In the genomic region with DNA sequence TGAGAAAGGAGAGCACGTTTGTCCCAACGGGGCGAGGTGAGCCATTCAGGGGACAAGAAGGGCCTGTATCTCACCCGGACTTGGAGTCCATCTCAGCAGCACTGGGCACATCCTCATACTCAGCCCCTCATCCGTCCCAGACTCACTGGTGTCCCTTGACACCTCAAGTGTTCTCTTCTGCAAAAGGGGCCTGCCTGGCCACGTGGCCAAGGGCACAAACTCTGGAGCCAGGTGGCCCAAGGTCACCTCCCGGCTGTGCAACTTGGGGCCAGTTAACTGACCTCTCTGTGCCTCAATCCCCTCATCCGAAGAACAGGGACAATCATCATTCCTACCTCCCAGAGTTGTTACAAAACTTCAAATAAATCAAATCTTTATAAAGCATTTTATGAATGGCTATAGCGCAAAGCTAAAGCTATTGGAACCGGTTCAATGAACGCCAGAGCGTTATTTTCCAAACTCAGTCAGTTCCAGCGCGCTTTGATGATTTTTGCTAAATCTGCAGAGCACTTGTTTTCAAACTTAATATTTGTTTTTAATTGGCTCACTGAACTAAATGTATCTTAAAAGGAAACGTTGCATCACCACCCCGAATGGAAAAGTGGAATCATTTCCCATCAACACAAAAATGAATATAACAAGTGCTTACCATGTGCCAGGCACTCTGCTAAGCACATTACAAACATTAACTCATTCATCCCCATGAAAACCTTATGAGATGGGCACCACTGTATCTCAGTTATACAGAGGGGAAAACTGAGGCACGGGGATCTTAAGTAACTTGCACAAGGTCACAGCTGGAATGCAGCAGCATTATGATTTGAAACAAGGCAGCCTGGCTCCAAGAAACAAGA, we compare ENCODE assay signal across 11 cellular contexts. TPM values are rescaled to one million over a fixed set of nuclear protein-coding genes. Genes with fewer than 3 reads are reported as not detected.
DNase-seq lines count a peak whose midpoint lies in the region; ATAC-seq and TF ChIP-seq lines count a peak whose summit lies in the region.
"Had no signal": no experiment of that assay in that cellular context is flagged by ENCODE, and none has a peak within 500 bp of the region (broad histone marks: within the 10 kb centered on the region; RNA-seq: fewer than 3 reads in every experiment).

No MANE protein-coding gene starts in this region.

- intact Hi-C loops in activated CD4-positive, alpha-beta T cell treated with anti-CD3 and anti-CD28 coated beads for 36 hours (cut with DNase I, micrococcal nuclease) = no loop called here
- intact Hi-C loops in right lobe of liver (cut with DNase I) = no loop called here

- H3K4me3 Mint-ChIP-seq in activated CD4-positive, alpha-beta T cell treated with anti-CD3 and anti-CD28 coated beads for 36 hours = no peak overlapping the region
- peak overlapping the region; percentile 82 for H3K4me3 Mint-ChIP-seq in effector memory CD8-positive, alpha-beta T cell
- H3K4me3 Mint-ChIP-seq in HFFc6 = no peak overlapping the region

- TF ChIP-seq EP300 in tibial nerve (IDR thresholded peaks at IDR 0.05) = peak; percentile 97

- H3K9me3 ChIP-seq in right lobe of liver (no peaks in the 10 kb centered on the region), tibial nerve (no peaks in the 10 kb centered on the region)

- WGBS in right lobe of liver (ENCODE audit: insufficient coverage, low coverage, low lambda C conversion rate, missing lambda C conversion rate) = 15% methylated on average over 14 of the region's 17 CpGs
- 27 to 36% methylated on average over 17 of the region's 17 CpGs for WGBS in tibial nerve, 2 donors

- no peaks in the 10 kb centered on the region for H3K36me3 Mint-ChIP-seq in activated CD4-positive, alpha-beta T cell treated with anti-CD3 and anti-CD28 coated beads for 36 hours (ENCODE audit: low read depth)
- peaks cover 2% of the 10 kb centered on the region for H3K36me3 Mint-ChIP-seq in effector memory CD8-positive, alpha-beta T cell (ENCODE audit: insufficient read depth)
- no peaks in the 10 kb centered on the region for H3K36me3 Mint-ChIP-seq in HFFc6 (ENCODE audit: low read depth)
- H3K36me3 Mint-ChIP-seq: naive thymus-derived CD4-positive, alpha-beta T cell had no signal

- H3K4me1 ChIP-seq in right lobe of liver = peaks cover 0 to 46% (median 24%) of the 10 kb centered on the region in 4 donors
- H3K4me1 ChIP-seq in tibial nerve = peaks cover 0 to 53% (median 21%) of the 10 kb centered on the region in 4 donors

- no peaks in the 10 kb centered on the region for H3K27me3 ChIP-seq in right lobe of liver
- no peaks in the 10 kb centered on the region for H3K27me3 ChIP-seq in tibial nerve

- H3K36me3 ChIP-seq in right lobe of liver (no peaks in the 10 kb centered on the region), tibial nerve (no peaks in the 10 kb centered on the region)

- no peaks in the 10 kb centered on the region for H3K27me3 Mint-ChIP-seq in activated CD4-positive, alpha-beta T cell treated with anti-CD3 and anti-CD28 coated beads for 36 hours
- peaks cover 5 to 10% of the 10 kb centered on the region in 2 donors for H3K27me3 Mint-ChIP-seq in effector memory CD8-positive, alpha-beta T cell
- H3K27me3 Mint-ChIP-seq in HFFc6 (ENCODE audit: insufficient read depth) = peaks cover 4% of the 10 kb centered on the region

- POLR2A ChIA-PET in activated CD4-positive, alpha-beta T cell treated with anti-CD3 and anti-CD28 coated beads for 36 hours (lab: Charles Lee) = no interaction called here

- no peak for TF ChIP-seq CTCF in right lobe of liver (IDR thresholded peaks at IDR 0.05)
- TF ChIP-seq CTCF in tibial nerve (IDR thresholded peaks at IDR 0.05) = peak in 1 of 5 experiments; percentile 21
- TF ChIP-seq CTCF in HFFc6 (IDR thresholded peaks at IDR 0.05) = no peak

- H3K27ac ChIP-seq in right lobe of liver (peak overlapping the region; percentile 35 to 61 (median 56)), tibial nerve (peak overlapping the region; percentile 26 to 84 (median 69))

- ATAC-seq in activated CD4-positive, alpha-beta T cell treated with anti-CD3 and anti-CD28 coated beads for 36 hours = peak; percentile 49
- ATAC-seq in effector memory CD8-positive, alpha-beta T cell (replicated peaks) = peak; percentile 25
- peak; percentile 4 to 36 (median 20) for ATAC-seq in right lobe of liver

- H3K4me3 ChIP-seq in right lobe of liver (no peak overlapping the region), tibial nerve (no peak overlapping the region)

- peaks cover 15% of the 10 kb centered on the region for H3K4me1 Mint-ChIP-seq in activated CD4-positive, alpha-beta T cell treated with anti-CD3 and anti-CD28 coated beads for 36 hours
- peaks cover 31 to 45% of the 10 kb centered on the region in 2 donors for H3K4me1 Mint-ChIP-seq in effector memory CD8-positive, alpha-beta T cell (ENCODE audit: low read depth in 2 of 2)
- peaks cover 21% of the 10 kb centered on the region for H3K4me1 Mint-ChIP-seq in HFFc6 (ENCODE audit: low read depth)

- peak overlapping the region; percentile 51 for H3K27ac Mint-ChIP-seq in activated CD4-positive, alpha-beta T cell treated with anti-CD3 and anti-CD28 coated beads for 36 hours
- H3K27ac Mint-ChIP-seq in effector memory CD8-positive, alpha-beta T cell = peak overlapping the region; percentile 90 to 91
- H3K27ac Mint-ChIP-seq in HFFc6 = no peak overlapping the region
- H3K27ac Mint-ChIP-seq: naive thymus-derived CD4-positive, alpha-beta T cell had no signal

- TF ChIP-seq POLR2A in right lobe of liver (IDR thresholded peaks at IDR 0.05) = peak; percentile 33
- no peak for TF ChIP-seq POLR2A in tibial nerve (IDR thresholded peaks at IDR 0.05)

- CTCF ChIA-PET in activated CD4-positive, alpha-beta T cell treated with anti-CD3 and anti-CD28 coated beads for 36 hours (lab: Charles Lee) = interaction anchor here (1.0 to 6.3 kb wide), 3 partner anchors 8 to 211 kb away, joined by 3 to 41 read pairs (median 7); no protein-coding TSS in a partner anchor

- DNase-seq in activated CD4-positive, alpha-beta T cell treated with anti-CD3 and anti-CD28 coated beads for 36 hours = peak; percentile 34
- DNase-seq in activated CD4-positive, alpha-beta T cell treated with anti-CD3 and anti-CD28 coated beads for 4 hours = no peak
- no peak for DNase-seq in effector memory CD8-positive, alpha-beta T cell
- DNase-seq in right lobe of liver = peak in 1 of 3 donors; percentile 50
- peak in 1 of 2 donors; percentile 82 for DNase-seq in tibial nerve (ENCODE audit: low spot score in 2 of 2)
- no peak for DNase-seq in cerebellar cortex (ENCODE audit: low spot score)
- DNase-seq in HFFc6 = no peak
- no peak for DNase-seq in NCI-H446 treated with DMSO at 0.1 percent for 48 hours (lab: John Stamatoyannopoulos, UW)
- DNase-seq: amniotic stem cell; EL; naive thymus-derived CD4-positive, alpha-beta T cell had no signal

- H3K9me3 Mint-ChIP-seq in activated CD4-positive, alpha-beta T cell treated with anti-CD3 and anti-CD28 coated beads for 36 hours (ENCODE audit: low read depth) = no peaks in the 10 kb centered on the region
- H3K9me3 Mint-ChIP-seq in effector memory CD8-positive, alpha-beta T cell = no peaks in the 10 kb centered on the region
- H3K9me3 Mint-ChIP-seq in HFFc6 = no peaks in the 10 kb centered on the region

RNA-seq across cellular contexts. Expression of gene DUSP1, which starts 49.3 kb away (rescaled TPM):
- total RNA-seq in activated CD4-positive, alpha-beta T cell treated with anti-CD3 and anti-CD28 coated beads for 36 hours = 1 to 10 TPM; 6.7 to 7.4 TPM
- total RNA-seq in right lobe of liver (100 to 1,000 TPM; 106 to 407 (median 232) TPM), tibial nerve (1,000 to 10,000 TPM; 1,787 to 2,412 (median 1,885) TPM)
- total RNA-seq in HFFc6 (2021; fragmentation: NEBNext Ultra II Directional; extraction: Animal tissue kit (Norgen Biotek cat#: 25700)) = 100 to 1,000 TPM; 213 to 319 (median 307) TPM

Comparison
In these comparisons a context has a peak if more than half of its experiments do, and no peak if none do; other contexts are left out.
1. H3K4me3 Mint-ChIP-seq: peak in effector memory CD8-positive, alpha-beta T cell (2 of 2); none in activated CD4-positive, alpha-beta T cell treated with anti-CD3 and anti-CD28 coated beads for 36 hours (single experiment) and HFFc6 (single experiment).
2. RNA of gene DUSP1, which starts 49.3 kb away (total RNA-seq): 1,787 to 2,412 TPM in tibial nerve, 213 to 319 TPM in HFFc6 and 106 to 407 TPM in right lobe of liver; 6.7 to 7.4 TPM in activated CD4-positive, alpha-beta T cell treated with anti-CD3 and anti-CD28 coated beads for 36 hours; every median in the first group is over 10 times any median in the second.
3. Peak in every context shown above with its lines, with median percentiles within 50 percentile points of each other: ATAC-seq.